Comparison of ENCODE assay signal across 8 cellular contexts in the genomic region with DNA sequence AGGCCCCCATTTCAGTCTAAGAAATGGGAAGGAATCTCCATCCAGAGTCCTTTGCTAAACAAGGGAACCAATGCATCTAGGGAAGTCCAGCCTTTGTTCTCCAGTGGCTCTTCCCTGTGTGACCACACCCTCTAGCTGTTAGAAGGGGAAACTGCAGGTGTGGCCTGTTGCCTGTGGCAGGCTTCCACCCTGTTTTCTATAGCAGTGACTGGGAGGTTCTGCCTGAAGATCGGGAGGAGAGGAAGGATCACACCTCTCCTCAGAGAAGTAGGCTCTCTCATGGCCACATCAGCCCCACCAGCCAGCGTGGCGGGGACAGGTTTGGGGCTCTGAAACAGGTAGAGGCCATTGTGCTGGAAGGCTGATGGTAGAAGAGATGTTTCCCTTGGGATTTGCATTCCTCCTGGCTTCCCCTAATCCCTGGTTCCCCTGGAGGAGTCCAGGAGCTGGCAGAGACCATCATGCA. TPM values are rescaled to one million over a fixed set of nuclear protein-coding genes. Genes with fewer than 3 reads are reported as not detected.
DNase-seq lines count a peak whose midpoint lies in the region; ATAC-seq and TF ChIP-seq lines count a peak whose summit lies in the region.

No MANE protein-coding gene starts in this region.

- H3K27me3 Mint-ChIP-seq in Caco-2 (ENCODE audit: insufficient read depth, unreplicated experiment): no peaks in the 10 kb centered on the region
- peaks cover 3% of the 10 kb centered on the region for H3K27me3 Mint-ChIP-seq in GM23338 (ENCODE audit: insufficient read depth, low read depth, poor library complexity)

- no peak overlapping the region for H3K9ac ChIP-seq in iPS-18a (ENCODE audit: low read length)
- no peak overlapping the region for H3K9ac ChIP-seq in smooth muscle cell (ENCODE audit: low read depth)

- H3F3A ChIP-seq in GM23338 (replicated peaks; ENCODE audit: low read depth): peaks cover 2% of the 10 kb centered on the region; the same call in 1 of the 2 replicates
- H3F3A ChIP-seq in smooth muscle cell (ENCODE audit: low read depth): peaks cover 33% of the 10 kb centered on the region

- H3K4me1 Mint-ChIP-seq in Caco-2 (ENCODE audit: low read depth, unreplicated experiment) (peaks cover 9% of the 10 kb centered on the region), GM23338 (peaks cover 18% of the 10 kb centered on the region)

- DNase-seq in Caco-2 (peak; percentile 69), GM23338 (ENCODE audit: low spot score) (peak; percentile 88), NCI-H526 (lab: John Stamatoyannopoulos, UW) (peak; percentile 35 to 72), astrocyte of the hippocampus (ENCODE audit: low read depth, low spot score) (peak; percentile 73), smooth muscle cell (lab: John Stamatoyannopoulos, UW; ENCODE audit: unreplicated experiment) (no peak)

- H3K36me3 Mint-ChIP-seq in Caco-2 (ENCODE audit: insufficient read depth, unreplicated experiment) (no peaks in the 10 kb centered on the region), GM23338 (ENCODE audit: low read depth) (no peaks in the 10 kb centered on the region)

- H3K27ac Mint-ChIP-seq in Caco-2 (ENCODE audit: unreplicated experiment) (no peak overlapping the region), GM23338 (0 out of 2 replicates have a peak overlapping the region, but pooled peaks have one; percentile 74)

- H3K27me3 ChIP-seq in Caco-2 (replicated peaks; ENCODE audit: control insufficient read depth, insufficient read depth, low read length) (no peaks in the 10 kb centered on the region), GM23338 (ENCODE audit: insufficient read depth) (no peaks in the 10 kb centered on the region), iPS-18a (ENCODE audit: control insufficient read depth, insufficient read depth, low read length) (no peaks in the 10 kb centered on the region), smooth muscle cell (ENCODE audit: low read depth) (no peaks in the 10 kb centered on the region)

- H3K9me3 Mint-ChIP-seq in Caco-2 (ENCODE audit: unreplicated experiment) (no peaks in the 10 kb centered on the region), GM23338 (no peaks in the 10 kb centered on the region)

- H3K4me2 ChIP-seq in GM23338 (no peak overlapping the region), smooth muscle cell (no peak overlapping the region)

- H3K4me3 ChIP-seq in Caco-2 (ENCODE audit: low read depth, low read length): no peak overlapping the region
- no peak overlapping the region for H3K4me3 ChIP-seq in GM23338
- H3K4me3 ChIP-seq in iPS-18a (ENCODE audit: low read length): no peak overlapping the region
- H3K4me3 ChIP-seq in smooth muscle cell: no peak overlapping the region

- no peaks in the 10 kb centered on the region for H4K20me1 ChIP-seq in GM23338 (replicated peaks; ENCODE audit: insufficient read depth)
- no peaks in the 10 kb centered on the region for H4K20me1 ChIP-seq in smooth muscle cell (ENCODE audit: low read depth)

- peak overlapping the region; percentile 15; the same call in 1 of the 2 replicates for H2AFZ ChIP-seq in GM23338
- no peak overlapping the region for H2AFZ ChIP-seq in smooth muscle cell (ENCODE audit: low read depth)

- H3K4me3 Mint-ChIP-seq in Caco-2 (ENCODE audit: unreplicated experiment): no peak overlapping the region
- no peak overlapping the region for H3K4me3 Mint-ChIP-seq in GM23338

- H3K27ac ChIP-seq in GM23338 (ENCODE audit: low read depth): no peak overlapping the region
- H3K27ac ChIP-seq in iPS-18a (ENCODE audit: low read length): peak overlapping the region; percentile 5
- H3K27ac ChIP-seq in smooth muscle cell (ENCODE audit: low read depth): no peak overlapping the region

- no peaks in the 10 kb centered on the region for H3K36me3 ChIP-seq in Caco-2 (ENCODE audit: control insufficient read depth, insufficient read depth, low read length)
- no peaks in the 10 kb centered on the region for H3K36me3 ChIP-seq in GM23338 (ENCODE audit: insufficient read depth)
- no peaks in the 10 kb centered on the region for H3K36me3 ChIP-seq in iPS-18a (ENCODE audit: control insufficient read depth, low read depth, low read length)
- H3K36me3 ChIP-seq in smooth muscle cell (ENCODE audit: low read depth): no peaks in the 10 kb centered on the region

- peak; percentile 92 for ATAC-seq in GM23338
- no peak for ATAC-seq in HG03520 (IDR thresholded peaks at IDR 0.05; ENCODE audit: unreplicated experiment)
- ATAC-seq in GM18520 (IDR thresholded peaks at IDR 0.05; ENCODE audit: unreplicated experiment): no peak

- BruUV-seq in Caco-2 (replicated peaks; lab: Mats Ljungman, UMichigan): no TSS peak

- H3K4me1 ChIP-seq in Caco-2 (peaks cover 26% of the 10 kb centered on the region), GM23338 (ENCODE audit: insufficient read depth) (peaks cover 8% of the 10 kb centered on the region; the same call in 1 of the 2 replicates), iPS-18a (ENCODE audit: control insufficient read depth, low read depth, low read length) (peaks cover 7% of the 10 kb centered on the region), smooth muscle cell (ENCODE audit: low read depth) (peaks cover 7% of the 10 kb centered on the region)

- no peaks in the 10 kb centered on the region for H3K9me2 ChIP-seq in GM23338 (ENCODE audit: insufficient read depth)

- CTCF ChIA-PET in Caco-2 (lab: Charles Lee): interaction anchor here (0.6 to 1.9 kb wide), 12 partner anchors 13 to 215 kb away, joined by 3 to 16 read pairs (median 4); partner anchors contain the start of genes ACTR1A and SUFU

- H3K79me2 ChIP-seq in GM23338 (replicated peaks; ENCODE audit: insufficient read depth) (no peaks in the 10 kb centered on the region), smooth muscle cell (ENCODE audit: low read depth) (peaks cover 17% of the 10 kb centered on the region)

- peak; percentile 91 to 93 for TF ChIP-seq CTCF in Caco-2 (IDR thresholded peaks at IDR 0.05; ENCODE audit: insufficient read depth in 1 of 2, low read depth in 1 of 2, low read length in 1 of 2, severe bottlenecking in 1 of 2, unreplicated experiment in 1 of 2)
- TF ChIP-seq CTCF in GM23338 (conservative IDR thresholded peaks at IDR 0.05; ENCODE audit: low read depth in 2 of 2): peak; percentile 89 to 92
- TF ChIP-seq CTCF in smooth muscle cell (IDR thresholded peaks at IDR 0.05; ENCODE audit: borderline replicate concordance, insufficient read depth, poor library complexity, severe bottlenecking): peak; percentile 64

- 66% methylated on average over 3 of the region's 3 CpGs for WGBS in smooth muscle cell (ENCODE audit: low lambda C conversion rate)

- POLR2A ChIA-PET in Caco-2 (lab: Charles Lee): no interaction called here

- intact Hi-C loops in Caco-2 (cut with micrococcal nuclease; ENCODE audit: unreplicated experiment): loop anchor here (1.0 kb wide), 1 partner anchor 93 kb away; the partner anchor contains the start of gene SUFU

- no peaks in the 10 kb centered on the region for H3K9me3 ChIP-seq in Caco-2
- H3K9me3 ChIP-seq in iPS-18a (ENCODE audit: control insufficient read depth, low read depth, low read length): no peaks in the 10 kb centered on the region
- H3K9me3 ChIP-seq in smooth muscle cell (replicated peaks; ENCODE audit: low read depth): no peaks in the 10 kb centered on the region

TF ChIP-seq in GM23338, 12 proteins besides CTCF, POLR2A, EP300 and RAD21 (continues in another document):
- no peak for TF ChIP-seq REST (IDR thresholded peaks at IDR 0.05; ENCODE audit: unreplicated experiment)

RNA-seq across cellular contexts. Expression of gene TRIM8, which starts 47.7 kb away (rescaled TPM):
- total RNA-seq in Caco-2 (2022) (40.9 and 44.4 TPM in 2 replicates), smooth muscle cell (64.1 and 78.8 TPM in 2 replicates)
- total RNA-seq in GM23338 (2014; rRNA removed; shearing (Covaris generic)): 33.4 and 36.7 TPM in 2 replicates
- polyA plus RNA-seq in GM23338 (2016; fragmentation: Nextera tagmentation; extraction: Ambion mirVana) (15.1 and 20.2 TPM in 2 replicates), smooth muscle cell (77.8 and 78.0 TPM in 2 replicates)
